In genomic region chr2:237946423-237946822, GRCh38 we compare ENCODE assay signal across 23 cellular contexts. TPM values are rescaled to one million over a fixed set of nuclear protein-coding genes. Genes with fewer than 3 reads are reported as not detected.
DNase-seq lines count a peak whose midpoint lies in the region; ATAC-seq, FAIRE-seq and TF ChIP-seq lines count a peak whose summit lies in the region.
"Had no signal": no experiment of that assay in that cellular context is flagged by ENCODE, and none has a peak within 500 bp of the region (broad histone marks: within the 10 kb centered on the region; RNA-seq: fewer than 3 reads in every experiment).

No MANE protein-coding gene starts in this region.

- no peak overlapping the region for H3K9ac ChIP-seq in K562 (ENCODE audit: insufficient read depth in 1 of 2, low read depth in 2 of 2, low read length in 2 of 2)
- H3K9ac ChIP-seq: GM23248 had no signal

- ATAC-seq in T-helper 17 cell (no peak), K562 (no peak), GM21423 (IDR thresholded peaks at IDR 0.05; ENCODE audit: unreplicated experiment) (no peak)
- no peak for ATAC-seq in natural killer cell treated with Interleukin-12 subunit alpha and Interleukin-12 subunit beta and Interleukin-15 and Interleukin-18, amount 100 ng/mL, for 72 hours

- peak overlapping the region; percentile 85 for H3K27ac Mint-ChIP-seq in activated naive CD4-positive, alpha-beta T cell treated with anti-CD3 and anti-CD28 coated beads, Interleukin-2, amount 10 ng/mL, durations not matched to agents 7 days and 5 days
- no peak overlapping the region for H3K27ac Mint-ChIP-seq in T-helper 17 cell
- peak overlapping the region; percentile 47 to 78 for H3K27ac Mint-ChIP-seq in natural killer cell treated with Interleukin-12 subunit alpha and Interleukin-12 subunit beta and Interleukin-15 and Interleukin-18, amount 100 ng/mL, for 72 hours

- H3K4me1 Mint-ChIP-seq in activated naive CD4-positive, alpha-beta T cell treated with anti-CD3 and anti-CD28 coated beads, Interleukin-2, amount 10 ng/mL, durations not matched to agents 7 days and 5 days = peaks cover 58% of the 10 kb centered on the region
- H3K4me1 Mint-ChIP-seq in T-helper 17 cell = peaks cover 26% of the 10 kb centered on the region
- peaks cover 49 to 61% of the 10 kb centered on the region in 2 donors for H3K4me1 Mint-ChIP-seq in natural killer cell treated with Interleukin-12 subunit alpha and Interleukin-12 subunit beta and Interleukin-15 and Interleukin-18, amount 100 ng/mL, for 72 hours (ENCODE audit: low read depth in 2 of 2)

- no peak overlapping the region for H3K27ac ChIP-seq in K562 (ENCODE audit: extremely low read depth, low read depth, low read length)
- H3K27ac ChIP-seq in effector memory CD4-positive, alpha-beta T cell (ENCODE audit: insufficient read depth, low read length, poor library complexity, severe bottlenecking) = no peak overlapping the region
- H3K27ac ChIP-seq: GM23248 had no signal

- peaks cover 37% of the 10 kb centered on the region for H3K36me3 Mint-ChIP-seq in activated naive CD4-positive, alpha-beta T cell treated with anti-CD3 and anti-CD28 coated beads, Interleukin-2, amount 10 ng/mL, durations not matched to agents 7 days and 5 days
- peaks cover 5% of the 10 kb centered on the region for H3K36me3 Mint-ChIP-seq in T-helper 17 cell (ENCODE audit: low read depth)
- peaks cover 12% of the 10 kb centered on the region for H3K36me3 Mint-ChIP-seq in natural killer cell treated with Interleukin-12 subunit alpha and Interleukin-12 subunit beta and Interleukin-15 and Interleukin-18, amount 100 ng/mL, for 72 hours

- POLR2A ChIA-PET in K562 (lab: Yijun Ruan, JAX) = no interaction called here

- no peak overlapping the region for H3K4me2 ChIP-seq in K562 (ENCODE audit: insufficient read depth, low read length)

- H4K20me1 ChIP-seq in K562 (replicated peaks; ENCODE audit: control insufficient read depth, insufficient read depth, low read length) = no peaks in the 10 kb centered on the region

- no peak for TF ChIP-seq CTCF in K562 (IDR thresholded peaks at IDR 0.05 in 2 of 3, conservative IDR thresholded peaks at IDR 0.05 in 1 of 3; ENCODE audit: insufficient read depth in 2 of 3, low read depth in 1 of 3, low read length in 3 of 3)

- no peak for TF ChIP-seq EP300 in K562 (IDR thresholded peaks at IDR 0.05; ENCODE audit: low read length)

- intact Hi-C loops in K562 (cut with micrococcal nuclease) = no loop called here

- no peak overlapping the region for H2AFZ ChIP-seq in K562 (ENCODE audit: low read depth, low read length)
- H2AFZ ChIP-seq: GM23248 had no signal

- peaks cover 18 to 19% of the 10 kb centered on the region in 2 experiments; a peak in 4 of 5 replicates for H3K4me1 ChIP-seq in K562 (replicated peaks in 1 of 2; ENCODE audit: control insufficient read depth in 2 of 2, insufficient read depth in 2 of 2, low read length in 2 of 2)
- H3K4me1 ChIP-seq in effector memory CD4-positive, alpha-beta T cell (ENCODE audit: control insufficient read depth, insufficient read depth, low read length, poor library complexity, severe bottlenecking) = peaks cover 23% of the 10 kb centered on the region

- no peak for FAIRE-seq in K562 (lab: Jason Lieb, UNC)
- FAIRE-seq: GM18507 had no signal

- no peak overlapping the region for H3K4me3 ChIP-seq in K562
- H3K4me3 ChIP-seq in effector memory CD4-positive, alpha-beta T cell (ENCODE audit: insufficient read depth, low read depth, low read length, poor library complexity, severe bottlenecking) = no peak overlapping the region
- H3K4me3 ChIP-seq: GM23248, MG63 had no signal

- CTCF ChIA-PET in activated naive CD4-positive, alpha-beta T cell treated with anti-CD3 and anti-CD28 coated beads, Interleukin-2, amount 10 ng/mL, durations not matched to agents 7 days and 5 days (lab: Charles Lee) = no interaction called here
- CTCF ChIA-PET in K562 (lab: Yijun Ruan, JAX; ENCODE audit: low intra/inter-chr PET ratio) = no interaction called here

- in situ Hi-C loops in K562 (cut with MboI) = no loop called here

- WGBS in K562 (ENCODE audit: insufficient coverage, low coverage, missing lambda C conversion rate) = 11% methylated on average over 1 of the region's 1 CpG

- no peaks in the 10 kb centered on the region for H3K36me3 ChIP-seq in K562 (ENCODE audit: control insufficient read depth, insufficient read depth, low read length)
- no peaks in the 10 kb centered on the region for H3K36me3 ChIP-seq in effector memory CD4-positive, alpha-beta T cell (ENCODE audit: control insufficient read depth, insufficient read depth, low read length)
- H3K36me3 ChIP-seq: MG63 had no signal

- no peak for TF ChIP-seq POLR2A in K562 (conservative IDR thresholded peaks at IDR 0.05)

- no peaks in the 10 kb centered on the region for H3K27me3 ChIP-seq in K562 (ENCODE audit: control insufficient read depth in 2 of 2, insufficient read depth in 2 of 2, low read length in 2 of 2)
- no peaks in the 10 kb centered on the region for H3K27me3 ChIP-seq in effector memory CD4-positive, alpha-beta T cell (replicated peaks; ENCODE audit: control insufficient read depth, insufficient read depth, low read length, poor library complexity, severe bottlenecking)
- H3K27me3 ChIP-seq: MG63 had no signal

- no peak for TF ChIP-seq RAD21 in K562 (CRISPR knock-in tag; conservative IDR thresholded peaks at IDR 0.05 in 1 of 2, IDR thresholded peaks at IDR 0.05 in 1 of 2)

- peaks cover 16% of the 10 kb centered on the region for H3K27me3 Mint-ChIP-seq in activated naive CD4-positive, alpha-beta T cell treated with anti-CD3 and anti-CD28 coated beads, Interleukin-2, amount 10 ng/mL, durations not matched to agents 7 days and 5 days
- no peaks in the 10 kb centered on the region for H3K27me3 Mint-ChIP-seq in T-helper 17 cell
- H3K27me3 Mint-ChIP-seq in natural killer cell treated with Interleukin-12 subunit alpha and Interleukin-12 subunit beta and Interleukin-15 and Interleukin-18, amount 100 ng/mL, for 72 hours = no peaks in the 10 kb centered on the region
- H3K27me3 Mint-ChIP-seq: CD4-positive, alpha-beta memory T cell had no signal

- H3K9me1 ChIP-seq in K562 (ENCODE audit: control insufficient read depth, insufficient read depth, low read length) = no peaks in the 10 kb centered on the region

- no peak overlapping the region for H3K4me3 Mint-ChIP-seq in activated naive CD4-positive, alpha-beta T cell treated with anti-CD3 and anti-CD28 coated beads, Interleukin-2, amount 10 ng/mL, durations not matched to agents 7 days and 5 days
- peak overlapping the region; percentile 31 for H3K4me3 Mint-ChIP-seq in T-helper 17 cell
- H3K4me3 Mint-ChIP-seq in natural killer cell treated with Interleukin-12 subunit alpha and Interleukin-12 subunit beta and Interleukin-15 and Interleukin-18, amount 100 ng/mL, for 72 hours = peak overlapping the region; percentile 56

- peaks cover 4% of the 10 kb centered on the region for H3K9me3 ChIP-seq in T-helper 17 cell (ENCODE audit: control insufficient read depth, low read length, poor library complexity, severe bottlenecking)
- H3K9me3 ChIP-seq in K562 (replicated peaks; ENCODE audit: control insufficient read depth, insufficient read depth, low read depth, low read length) = peaks cover 12% of the 10 kb centered on the region
- peaks cover 5% of the 10 kb centered on the region for H3K9me3 ChIP-seq in effector memory CD4-positive, alpha-beta T cell (ENCODE audit: control insufficient read depth, low read length)
- H3K9me3 ChIP-seq: MG63 had no signal

- BruUV-seq in K562 (replicated peaks; lab: Mats Ljungman, UMichigan) = no TSS peak

- no peaks in the 10 kb centered on the region for H3K79me2 ChIP-seq in K562 (ENCODE audit: control insufficient read depth, insufficient read depth, low read length)

- peaks cover 30% of the 10 kb centered on the region for H3K9me3 Mint-ChIP-seq in activated naive CD4-positive, alpha-beta T cell treated with anti-CD3 and anti-CD28 coated beads, Interleukin-2, amount 10 ng/mL, durations not matched to agents 7 days and 5 days
- H3K9me3 Mint-ChIP-seq in natural killer cell treated with Interleukin-12 subunit alpha and Interleukin-12 subunit beta and Interleukin-15 and Interleukin-18, amount 100 ng/mL, for 72 hours = peaks cover 10% of the 10 kb centered on the region

- no peak for DNase-seq in activated naive CD4-positive, alpha-beta T cell treated with anti-CD3 and anti-CD28 coated beads, Interleukin-2, amount 10 ng/mL, durations not matched to agents 7 days and 5 days
- no peak for DNase-seq in activated naive CD4-positive, alpha-beta T cell treated with anti-CD3 and anti-CD28 coated beads, Interleukin-2, amount 50 U/mL, for 16 hours
- DNase-seq in T-helper 17 cell (no peak), K562 (ENCODE audit: extremely low read depth in 1 of 4, low spot score in 3 of 4) (no peak)
- DNase-seq in natural killer cell treated with Interleukin-12 subunit alpha and Interleukin-12 subunit beta and Interleukin-15 and Interleukin-18, amount 100 ng/mL, for 72 hours (ENCODE audit: low spot score) = no peak
- no peak for DNase-seq in effector memory CD4-positive, alpha-beta T cell
- DNase-seq: C1 segment of cervical spinal cord; CD4-positive, alpha-beta memory T cell; COR-L47; DMS53; H7; KBM-7; MG63; NCI-H1417; NCI-H1694; NCI-H2029 treated with DMSO at 0.1 percent for 48 hours; NCI-H2227 treated with DMSO at 0.1 percent for 48 hours; NCI-H526 treated with DMSO at 0.1 percent for 48 hours; RPMI8226; SHP77 had no signal

RNA-seq across cellular contexts. Expression of gene UBE2F, which starts 20.4 kb away (rescaled TPM):
- 10 to 100 TPM; 34.6 to 40.3 TPM for total RNA-seq in T-helper 17 cell
- total RNA-seq in K562 (2011; cell fraction: chromatin; rRNA removed; ENCODE audit: low replicate concordance) = 51.8 and 53.3 TPM in 2 replicates
- total RNA-seq in K562 (2011; cell fraction: nucleolus; rRNA removed) = 34.2 and 44.7 TPM in 2 replicates
- total RNA-seq in K562 (2011; cell fraction: nucleoplasm; rRNA removed) = 38.6 and 66.0 TPM in 2 replicates
- total RNA-seq in K562 (2014; rRNA removed) = 44.3 and 54.0 TPM in 2 replicates
- 56.4 and 59.4 TPM in 2 replicates for total RNA-seq in K562 (2014; rRNA removed; fragmentation: Illumina TruSeq; extraction: Trizol)
- 42.8 and 50.7 TPM in 2 replicates for total RNA-seq in K562 (2015; rRNA removed; fragmentation: Illumina TruSeq; extraction: Trizol)
- 53.0 and 57.9 TPM in 2 replicates for total RNA-seq in K562 (2021)
- 68.5 and 87.1 TPM in 2 replicates for polyA plus RNA-seq in K562 (2011; rRNA removed)
- polyA plus RNA-seq in K562 (2011; cell fraction: cytosol; rRNA removed) = 52.0 and 70.8 TPM in 2 replicates
- polyA plus RNA-seq in K562 (2011; cell fraction: nucleus; rRNA removed) = 21.9 and 30.1 TPM in 2 replicates
- polyA plus RNA-seq in K562 (2012) = 55.3 and 72.7 TPM in 2 replicates
- 82.6 and 88.1 TPM in 2 replicates for polyA plus RNA-seq in K562 (2014; fragmentation: Illumina TruSeq; extraction: Trizol)
- polyA plus RNA-seq in K562 (2014; fragmentation: Nextera tagmentation; extraction: Ambion mirVana) = 10 to 100 TPM; 18.1 to 24.9 TPM
- 52.9 and 62.2 TPM in 2 replicates for polyA plus RNA-seq in K562 (2014; rRNA removed)
- polyA minus RNA-seq in K562 (2011; rRNA and poly(A)+ RNA removed) = 36.2 and 36.5 TPM in 2 replicates
- 22.9 and 26.1 TPM in 2 replicates for polyA minus RNA-seq in K562 (2011; cell fraction: cytosol; rRNA and poly(A)+ RNA removed)
- polyA minus RNA-seq in K562 (2011; cell fraction: nucleus; rRNA and poly(A)+ RNA removed) = 21.5 and 27.3 TPM in 2 replicates
- 10 to 100 TPM; 51.3 to 78.0 TPM for total RNA-seq in natural killer cell treated with Interleukin-12 subunit alpha and Interleukin-12 subunit beta and Interleukin-15 and Interleukin-18, amount 100 ng/mL, for 72 hours
